ENCODE assay signal across 1 cellular context in genomic region chr2:199955339-199956061, GRCh38.
TF ChIP-seq lines count a peak whose summit lies in the region.

A gene with protein sequence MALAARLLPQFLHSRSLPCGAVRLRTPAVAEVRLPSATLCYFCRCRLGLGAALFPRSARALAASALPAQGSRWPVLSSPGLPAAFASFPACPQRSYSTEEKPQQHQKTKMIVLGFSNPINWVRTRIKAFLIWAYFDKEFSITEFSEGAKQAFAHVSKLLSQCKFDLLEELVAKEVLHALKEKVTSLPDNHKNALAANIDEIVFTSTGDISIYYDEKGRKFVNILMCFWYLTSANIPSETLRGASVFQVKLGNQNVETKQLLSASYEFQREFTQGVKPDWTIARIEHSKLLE (plus strand): TSS chr2:199955582. CDS start chr2:199955799, 217 bp downstream.
TYW5 (minus strand) TSS chr2:199955491; CDS start chr2:199955470, 21 bp downstream.

TF ChIP-seq in HepG2, 621 proteins besides CTCF, POLR2A, EP300 and RAD21 (continued from another document and continues in another):
- TF ChIP-seq UBTF (CRISPR knock-in tag; IDR thresholded peaks at IDR 0.05) (peak; percentile 100), MYPOP (CRISPR knock-in tag; IDR thresholded peaks at IDR 0.05) (peak; percentile 92), E2F5 (CRISPR knock-in tag; conservative IDR thresholded peaks at IDR 0.05) (peak; percentile 57), ZNF124 (CRISPR knock-in tag; IDR thresholded peaks at IDR 0.05) (peak; percentile 67), ZMAT3 (CRISPR knock-in tag; conservative IDR thresholded peaks at IDR 0.05) (peak; percentile 98), ZNF883 (CRISPR knock-in tag; IDR thresholded peaks at IDR 0.05; ENCODE audit: not compliant biosample characterization) (peak; percentile 96), PBX2 (CRISPR knock-in tag; IDR thresholded peaks at IDR 0.05) (0 out of 2 replicates have a peak, but pooled peaks have one; percentile 35), ZBTB2 (CRISPR knock-in tag; IDR thresholded peaks at IDR 0.05; ENCODE audit: low read depth) (peak; percentile 69; the same call in 1 of the 2 replicates), HOXD1 (CRISPR knock-in tag; IDR thresholded peaks at IDR 0.05) (peak; percentile 93), SOX6 (IDR thresholded peaks at IDR 0.05) (no peak), SOX6 (CRISPR knock-in tag; IDR thresholded peaks at IDR 0.05) (peak; percentile 78), KAT2B (IDR thresholded peaks at IDR 0.05; ENCODE audit: borderline replicate concordance, low read depth, low read length) (no peak), GATAD2A (CRISPR knock-in tag; IDR thresholded peaks at IDR 0.05) (peak; percentile 86), PRDM10 (CRISPR knock-in tag; IDR thresholded peaks at IDR 0.05; ENCODE audit: low read depth) (peak; percentile 85), ELF4 (CRISPR knock-in tag; IDR thresholded peaks at IDR 0.05; ENCODE audit: borderline replicate concordance) (peak; percentile 31; the same call in 1 of the 2 replicates), ONECUT2 (CRISPR knock-in tag; IDR thresholded peaks at IDR 0.05) (no peak), HMG20A (CRISPR knock-in tag; IDR thresholded peaks at IDR 0.05; ENCODE audit: borderline replicate concordance) (peak; percentile 58; the same call in 1 of the 2 replicates), FOXP1 (IDR thresholded peaks at IDR 0.05) (no peak), FOXP1 (CRISPR knock-in tag; IDR thresholded peaks at IDR 0.05) (0 out of 2 replicates have a peak, but pooled peaks have one; percentile 25), ZNF496 (CRISPR knock-in tag; IDR thresholded peaks at IDR 0.05; ENCODE audit: insufficient replicate concordance) (no peak), ZFP36L2 (CRISPR knock-in tag; IDR thresholded peaks at IDR 0.05) (peak; percentile 6; the same call in 1 of the 2 replicates), TSC22D2 (CRISPR knock-in tag; IDR thresholded peaks at IDR 0.05; ENCODE audit: borderline replicate concordance) (peak; percentile 96; the same call in 1 of the 2 replicates), PITX1 (CRISPR knock-in tag; IDR thresholded peaks at IDR 0.05) (peak; percentile 85), ZFP41 (CRISPR knock-in tag; IDR thresholded peaks at IDR 0.05; ENCODE audit: borderline replicate concordance) (peak; percentile 73; the same call in 1 of the 2 replicates), XRCC5 (optimal IDR thresholded peaks at IDR 0.05; ENCODE audit: low read length) (peak; percentile 99), FOXO4 (CRISPR knock-in tag; conservative IDR thresholded peaks at IDR 0.05) (0 out of 2 replicates have a peak, but pooled peaks have one; percentile 70), AFF4 (CRISPR knock-in tag; IDR thresholded peaks at IDR 0.05) (0 out of 2 replicates have a peak, but pooled peaks have one; percentile 83), SP2 (CRISPR knock-in tag; IDR thresholded peaks at IDR 0.05) (peak; percentile 68), ZNF432 (CRISPR knock-in tag; IDR thresholded peaks at IDR 0.05; ENCODE audit: borderline replicate concordance) (no peak), IRX3 (CRISPR knock-in tag; IDR thresholded peaks at IDR 0.05; ENCODE audit: borderline replicate concordance, low read depth) (no peak; the same call in none of the 2 replicates), FOXJ3 (CRISPR knock-in tag; IDR thresholded peaks at IDR 0.05; ENCODE audit: borderline replicate concordance) (peak; percentile 81; the same call in 1 of the 2 replicates), CBX2 (IDR thresholded peaks at IDR 0.05; ENCODE audit: low read depth, low read length) (no peak; the same call in 1 of the 2 replicates), CBX2 (CRISPR knock-in tag; IDR thresholded peaks at IDR 0.05; ENCODE audit: low read depth) (peak; percentile 96), ZEB1 (IDR thresholded peaks at IDR 0.05; ENCODE audit: insufficient replicate concordance, low read depth) (peak; percentile 90)
- TF ChIP-seq, protein P1, sequence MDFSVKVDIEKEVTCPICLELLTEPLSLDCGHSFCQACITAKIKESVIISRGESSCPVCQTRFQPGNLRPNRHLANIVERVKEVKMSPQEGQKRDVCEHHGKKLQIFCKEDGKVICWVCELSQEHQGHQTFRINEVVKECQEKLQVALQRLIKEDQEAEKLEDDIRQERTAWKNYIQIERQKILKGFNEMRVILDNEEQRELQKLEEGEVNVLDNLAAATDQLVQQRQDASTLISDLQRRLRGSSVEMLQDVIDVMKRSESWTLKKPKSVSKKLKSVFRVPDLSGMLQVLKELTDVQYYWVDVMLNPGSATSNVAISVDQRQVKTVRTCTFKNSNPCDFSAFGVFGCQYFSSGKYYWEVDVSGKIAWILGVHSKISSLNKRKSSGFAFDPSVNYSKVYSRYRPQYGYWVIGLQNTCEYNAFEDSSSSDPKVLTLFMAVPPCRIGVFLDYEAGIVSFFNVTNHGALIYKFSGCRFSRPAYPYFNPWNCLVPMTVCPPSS (IDR thresholded peaks at IDR 0.05), result no peak
